ENCODE assay signal across 20 cellular contexts in the genomic region with DNA sequence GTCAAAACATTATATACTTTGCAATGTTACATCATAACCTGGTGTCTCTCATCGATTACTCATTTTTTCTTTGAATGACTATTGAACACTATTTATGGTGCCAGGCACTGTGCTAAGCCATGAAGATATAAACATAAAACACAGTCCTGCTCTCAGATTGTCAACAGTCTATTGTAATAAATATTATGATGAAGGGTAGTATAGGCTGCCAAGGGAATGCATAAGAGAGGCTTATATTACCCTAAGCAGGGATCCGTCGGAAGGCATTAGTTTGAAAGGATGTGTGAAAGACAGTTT.
"Had no signal": no experiment of that assay in that cellular context is flagged by ENCODE, and none has a peak within 500 bp of the region (broad histone marks: within the 10 kb centered on the region; RNA-seq: fewer than 3 reads in every experiment).

No MANE protein-coding gene starts in this region.

- FAIRE-seq: small intestine had no signal

- H3K27me3 Mint-ChIP-seq: activated naive CD8-positive, alpha-beta T cell treated with anti-CD3 and anti-CD28 coated beads, Interleukin-2, amount 50 U/mL, for 24 hours had no signal

- H3K36me3 ChIP-seq: esophagus muscularis mucosa, pancreas, sigmoid colon, stomach, suprapubic skin, tibial artery, upper lobe of right lung, WERI-Rb-1 had no signal

- H3K27ac Mint-ChIP-seq: activated naive CD8-positive, alpha-beta T cell treated with anti-CD3 and anti-CD28 coated beads, Interleukin-2, amount 50 U/mL, for 24 hours; activated T-helper 1 cell treated with anti-CD3 and anti-CD28 coated beads, Interleukin-12 subunit alpha, Interleukin-12 subunit beta, Interleukin-2, Interleukin-4 antibody, amounts not matched to agents 30 ng/mL and 10 ng/mL and 1 ng/mL, durations not matched to agents 14 hours and 24 hours and 36 hours; dendritic cell treated with granulocyte-macrophage colony-stimulating factor and Interleukin-4, amounts not matched to agents 40 ng/mL and 50 ng/mL, for 4 days; stimulated activated effector memory CD8-positive, alpha-beta T cell treated with anti-CD3 and anti-CD28 coated beads, Interleukin-12 subunit alpha, Interleukin-12 subunit beta, amount 100 ng/mL, for 72 hours; T-helper 1 cell treated with Interleukin-12 subunit alpha and Interleukin-12 subunit beta and Interleukin-4 antibody, amounts not matched to agents 30 μg/mL and 1 μg/mL, for 36 hours had no signal

- H3K9me3 Mint-ChIP-seq: activated naive CD8-positive, alpha-beta T cell treated with anti-CD3 and anti-CD28 coated beads, Interleukin-2, amount 50 U/mL, for 24 hours; activated T-helper 1 cell treated with anti-CD3 and anti-CD28 coated beads, Interleukin-12 subunit alpha, Interleukin-12 subunit beta, Interleukin-2, Interleukin-4 antibody, amounts not matched to agents 30 ng/mL and 10 ng/mL and 1 ng/mL, durations not matched to agents 14 hours and 24 hours and 36 hours; dendritic cell treated with granulocyte-macrophage colony-stimulating factor and Interleukin-4, amounts not matched to agents 40 ng/mL and 50 ng/mL, for 4 days; nephron; stimulated activated effector memory CD8-positive, alpha-beta T cell treated with anti-CD3 and anti-CD28 coated beads, Interleukin-12 subunit alpha, Interleukin-12 subunit beta, amount 100 ng/mL, for 72 hours; T-helper 1 cell treated with Interleukin-12 subunit alpha and Interleukin-12 subunit beta and Interleukin-4 antibody, amounts not matched to agents 30 μg/mL and 1 μg/mL, for 36 hours had no signal

- H3K27me3 ChIP-seq: esophagus muscularis mucosa, pancreas, sigmoid colon, stomach, suprapubic skin, tibial artery, upper lobe of right lung had no signal

- H3K36me3 Mint-ChIP-seq: stimulated activated effector memory CD8-positive, alpha-beta T cell treated with anti-CD3 and anti-CD28 coated beads, Interleukin-12 subunit alpha, Interleukin-12 subunit beta, amount 100 ng/mL, for 72 hours had no signal

- H3K27ac ChIP-seq: esophagus muscularis mucosa, pancreas, psoas muscle, sigmoid colon, stomach, suprapubic skin, tibial artery, upper lobe of right lung, WERI-Rb-1 had no signal

- H3K4me1 ChIP-seq: pancreas, psoas muscle, sigmoid colon, suprapubic skin, tibial artery had no signal

- DNase-seq: activated gamma-delta T cell, left cardiac atrium, left ventricle myocardium superior, psoas muscle, sigmoid colon, stomach, T1000, tibial artery, upper lobe of right lung had no signal

- H3K4me3 ChIP-seq: pancreas, sigmoid colon, suprapubic skin, tibial artery, upper lobe of right lung had no signal

- H3K4me3 Mint-ChIP-seq: activated naive CD8-positive, alpha-beta T cell treated with anti-CD3 and anti-CD28 coated beads, Interleukin-2, amount 50 U/mL, for 24 hours; dendritic cell treated with granulocyte-macrophage colony-stimulating factor and Interleukin-4, amounts not matched to agents 40 ng/mL and 50 ng/mL, for 4 days; stimulated activated effector memory CD8-positive, alpha-beta T cell treated with anti-CD3 and anti-CD28 coated beads, Interleukin-12 subunit alpha, Interleukin-12 subunit beta, amount 100 ng/mL, for 72 hours had no signal

- H3K9me3 ChIP-seq: esophagus muscularis mucosa, pancreas, psoas muscle, sigmoid colon, stomach, suprapubic skin, tibial artery, upper lobe of right lung had no signal
